In the genomic region with DNA sequence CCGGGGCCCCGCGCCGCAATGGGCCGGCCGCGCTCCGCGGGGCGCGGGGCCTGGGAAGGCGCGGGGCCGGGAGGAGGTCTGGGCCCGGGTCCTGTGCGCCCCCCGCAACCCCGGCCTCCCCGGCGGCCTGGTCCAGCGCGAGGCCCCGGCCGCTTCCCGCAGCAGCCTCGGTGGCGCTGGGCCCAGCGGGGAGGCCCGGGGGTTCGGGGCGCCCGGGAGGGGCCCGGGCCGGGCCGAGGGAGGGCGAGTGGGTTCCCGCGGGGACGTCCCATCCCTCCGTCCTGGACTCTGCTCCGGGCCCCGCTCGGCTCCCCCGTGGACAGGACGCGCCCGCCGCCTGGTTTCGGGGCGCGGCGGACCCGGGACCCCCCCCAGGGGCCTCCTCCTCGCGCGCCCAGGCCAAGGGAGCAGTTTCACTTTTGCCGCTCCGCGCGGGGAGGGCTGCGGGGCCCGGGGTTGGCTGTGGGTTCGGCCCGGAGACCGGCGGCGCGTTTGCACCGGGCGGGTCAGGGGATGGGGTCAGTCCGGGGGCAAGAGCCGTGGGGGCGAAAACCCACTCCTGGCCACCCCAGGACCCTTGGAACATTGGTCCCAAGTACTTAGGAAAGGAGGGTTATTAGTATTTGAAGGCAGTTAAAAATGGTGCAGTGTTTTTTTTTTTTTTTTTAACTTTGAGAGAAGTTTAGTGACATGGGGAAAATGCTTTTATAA, we compare ENCODE assay signal across 8 cellular contexts. TPM values are rescaled to one million over a fixed set of nuclear protein-coding genes. Genes with fewer than 3 reads are reported as not detected.
DNase-seq lines count a peak whose midpoint lies in the region; ATAC-seq and TF ChIP-seq lines count a peak whose summit lies in the region.

No MANE protein-coding gene starts in this region.

- H3K27me3 ChIP-seq in CD4-positive, CD25-positive, alpha-beta regulatory T cell (ENCODE audit: control insufficient read depth, insufficient read depth, low read length): no peaks in the 10 kb centered on the region
- H3K27me3 ChIP-seq in lower lobe of right lung (ENCODE audit: low read depth): no peaks in the 10 kb centered on the region

- H3K27me3 Mint-ChIP-seq in CD4-positive, CD25-positive, alpha-beta regulatory T cell: peaks cover 8% of the 10 kb centered on the region
- H3K27me3 Mint-ChIP-seq in activated B cell treated with CpG ODN at 0.5 μM for 24 hours: no peaks in the 10 kb centered on the region
- H3K27me3 Mint-ChIP-seq in dendritic cell treated with granulocyte-macrophage colony-stimulating factor and Interleukin-4, amounts not matched to agents 40 ng/mL and 50 ng/mL, for 4 days: peaks cover 2% of the 10 kb centered on the region

- POLR2A ChIA-PET in activated B cell treated with CpG ODN at 0.5 μM for 24 hours (lab: Charles Lee): interaction anchor here (0.6 to 1.5 kb wide), 4 partner anchors 23 to 1044 kb away, joined by 3 to 4 read pairs (median 3); no protein-coding TSS in a partner anchor

- peak; percentile 35 to 37 for ATAC-seq in CD4-positive, CD25-positive, alpha-beta regulatory T cell (ENCODE audit: low read depth in 2 of 2)
- peak; percentile 38 for ATAC-seq in HG02642 (IDR thresholded peaks at IDR 0.05; ENCODE audit: poor library complexity, unreplicated experiment)
- ATAC-seq in activated B cell treated with CpG ODN at 0.5 μM for 24 hours (ENCODE audit: low read depth): peak; percentile 30
- peak; percentile 69 to 71 for ATAC-seq in lower lobe of right lung
- ATAC-seq in GM21367 (IDR thresholded peaks at IDR 0.05; ENCODE audit: unreplicated experiment): no peak

- peaks cover 14 to 53% (median 36%) of the 10 kb centered on the region in 4 donors for H3K4me1 Mint-ChIP-seq in CD4-positive, CD25-positive, alpha-beta regulatory T cell
- H3K4me1 Mint-ChIP-seq in activated B cell treated with CpG ODN at 0.5 μM for 24 hours: peaks cover 44% of the 10 kb centered on the region
- peaks cover 44% of the 10 kb centered on the region for H3K4me1 Mint-ChIP-seq in dendritic cell treated with granulocyte-macrophage colony-stimulating factor and Interleukin-4, amounts not matched to agents 40 ng/mL and 50 ng/mL, for 4 days (ENCODE audit: low read depth)

- DNase-seq in CD4-positive, CD25-positive, alpha-beta regulatory T cell: peak; percentile 32 to 70 (median 65)
- DNase-seq in activated B cell treated with CpG ODN at 0.5 μM for 24 hours: peak; percentile 51
- DNase-seq in lower lobe of right lung: peak; percentile 77
- DNase-seq in stimulated activated CD8-positive, alpha-beta memory T cell treated with anti-CD3 and anti-CD28 coated beads, Interleukin-15, amount 100 ng/mL, for 24 hours (ENCODE audit: low read depth): peak; percentile 29
- no peak for DNase-seq in DMS153 (lab: John Stamatoyannopoulos, UW)

- peaks cover 11% of the 10 kb centered on the region for H3K36me3 Mint-ChIP-seq in CD4-positive, CD25-positive, alpha-beta regulatory T cell
- H3K36me3 Mint-ChIP-seq in activated B cell treated with CpG ODN at 0.5 μM for 24 hours (ENCODE audit: low read depth): peaks cover 25% of the 10 kb centered on the region
- peaks cover 47% of the 10 kb centered on the region for H3K36me3 Mint-ChIP-seq in dendritic cell treated with granulocyte-macrophage colony-stimulating factor and Interleukin-4, amounts not matched to agents 40 ng/mL and 50 ng/mL, for 4 days (ENCODE audit: low read depth)

- H3K9me3 ChIP-seq in CD4-positive, CD25-positive, alpha-beta regulatory T cell (ENCODE audit: control insufficient read depth in 2 of 2, low read length in 2 of 2): no peaks in the 10 kb centered on the region
- H3K9me3 ChIP-seq in lower lobe of right lung: no peaks in the 10 kb centered on the region

- H3K36me3 ChIP-seq in CD4-positive, CD25-positive, alpha-beta regulatory T cell (ENCODE audit: control insufficient read depth, insufficient read depth, low read length): peaks cover 14% of the 10 kb centered on the region
- peaks cover 11% of the 10 kb centered on the region for H3K36me3 ChIP-seq in lower lobe of right lung

- H3K4me3 Mint-ChIP-seq in CD4-positive, CD25-positive, alpha-beta regulatory T cell: peak overlapping the region; percentile 86 to 97 (median 92)
- peak overlapping the region; percentile 82 for H3K4me3 Mint-ChIP-seq in activated B cell treated with CpG ODN at 0.5 μM for 24 hours
- peak overlapping the region; percentile 87 for H3K4me3 Mint-ChIP-seq in dendritic cell treated with granulocyte-macrophage colony-stimulating factor and Interleukin-4, amounts not matched to agents 40 ng/mL and 50 ng/mL, for 4 days

- H3K4me3 ChIP-seq in CD4-positive, CD25-positive, alpha-beta regulatory T cell (ENCODE audit: low read depth, low read length): peak overlapping the region; percentile 86
- H3K4me3 ChIP-seq in lower lobe of right lung: peak overlapping the region; percentile 85

- TF ChIP-seq CTCF in activated B cell treated with CpG ODN at 0.5 μM for 24 hours (IDR thresholded peaks at IDR 0.05): no peak
- TF ChIP-seq CTCF in lower lobe of right lung (IDR thresholded peaks at IDR 0.05): no peak

- peaks cover 49% of the 10 kb centered on the region for H3K4me1 ChIP-seq in CD4-positive, CD25-positive, alpha-beta regulatory T cell (ENCODE audit: control insufficient read depth, insufficient read depth, low read length, poor library complexity, severe bottlenecking)
- H3K4me1 ChIP-seq in lower lobe of right lung: peaks cover 39% of the 10 kb centered on the region

- CTCF ChIA-PET in activated B cell treated with CpG ODN at 0.5 μM for 24 hours (lab: Charles Lee): no interaction called here

- intact Hi-C loops in activated B cell treated with CpG ODN at 0.5 μM for 24 hours (cut with micrococcal nuclease) (loop anchor here (1.0 to 5.0 kb wide), 5 partner anchors 51 to 138 kb away; a partner anchor contains a TSS), lower lobe of right lung (cut with DNase I) (no loop called here)
- intact Hi-C loops in dendritic cell treated with granulocyte-macrophage colony-stimulating factor and Interleukin-4, amounts not matched to agents 40 ng/mL and 50 ng/mL, for 4 days (cut with micrococcal nuclease): no loop called here

- H3K9me3 Mint-ChIP-seq in CD4-positive, CD25-positive, alpha-beta regulatory T cell: peaks cover 0 to 2% (median 0%) of the 10 kb centered on the region in 7 donors
- H3K9me3 Mint-ChIP-seq in activated B cell treated with CpG ODN at 0.5 μM for 24 hours: no peaks in the 10 kb centered on the region
- no peaks in the 10 kb centered on the region for H3K9me3 Mint-ChIP-seq in dendritic cell treated with granulocyte-macrophage colony-stimulating factor and Interleukin-4, amounts not matched to agents 40 ng/mL and 50 ng/mL, for 4 days

- H3K27ac ChIP-seq in CD4-positive, CD25-positive, alpha-beta regulatory T cell (ENCODE audit: insufficient read depth, low read length, poor library complexity, severe bottlenecking): peak overlapping the region; percentile 84
- H3K27ac ChIP-seq in lower lobe of right lung: peak overlapping the region; percentile 84

- H3K27ac Mint-ChIP-seq in CD4-positive, CD25-positive, alpha-beta regulatory T cell: peak overlapping the region; percentile 43 to 95 (median 93)
- peak overlapping the region; percentile 83 for H3K27ac Mint-ChIP-seq in activated B cell treated with CpG ODN at 0.5 μM for 24 hours
- H3K27ac Mint-ChIP-seq in dendritic cell treated with granulocyte-macrophage colony-stimulating factor and Interleukin-4, amounts not matched to agents 40 ng/mL and 50 ng/mL, for 4 days: peak overlapping the region; percentile 79

RNA-seq across cellular contexts. Expression of a gene that starts 0.6 kb away (rescaled TPM):
- total RNA-seq in CD4-positive, CD25-positive, alpha-beta regulatory T cell: 67.8 TPM
- 10 to 100 TPM; 13.3 to 19.8 (median 17.4) TPM for polyA plus RNA-seq in CD4-positive, CD25-positive, alpha-beta regulatory T cell
- total RNA-seq in activated B cell treated with CpG ODN at 0.5 μM for 24 hours (48.9 and 57.7 TPM in 2 replicates), lower lobe of right lung (83.3 TPM)
